24 cellular contexts compared by ENCODE assay signal in the genomic region with DNA sequence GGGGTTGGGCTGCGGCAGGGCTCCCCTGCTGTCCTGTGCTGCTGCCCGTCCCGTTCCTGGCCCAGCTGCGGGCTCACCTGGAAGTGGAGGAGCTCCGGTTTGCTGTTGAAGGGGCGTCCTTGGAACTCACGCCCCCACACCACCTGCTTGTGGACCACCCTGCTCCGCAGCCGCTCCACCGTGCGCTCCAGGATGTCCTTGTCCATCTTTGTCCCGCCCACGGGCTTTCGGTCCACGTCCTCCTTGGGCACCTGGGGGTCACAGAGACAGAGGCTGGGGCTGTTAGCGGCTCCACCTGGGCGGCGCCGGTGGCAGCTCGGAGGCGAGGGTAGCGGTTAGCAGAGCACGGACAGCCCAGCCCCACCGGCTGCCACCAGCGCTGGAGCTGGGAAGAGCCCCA. TPM values are rescaled to one million over a fixed set of nuclear protein-coding genes. Genes with fewer than 3 reads are reported as not detected.
A peak's percentile ranks its signal among the peaks of the same experiment; 100 is the strongest.
DNase-seq lines count a peak whose midpoint lies in the region; ATAC-seq, FAIRE-seq and TF ChIP-seq lines count a peak whose summit lies in the region.
"Had no signal": no experiment of that assay in that cellular context is flagged by ENCODE, and none has a peak within 500 bp of the region (broad histone marks: within the 10 kb centered on the region; RNA-seq: fewer than 3 reads in every experiment).

No MANE protein-coding gene starts in this region.

- TF ChIP-seq RAD21 in HepG2 (CRISPR knock-in tag; IDR thresholded peaks at IDR 0.05), result no peak

- no peak overlapping the region for H3K4me3 Mint-ChIP-seq in activated CD4-positive, alpha-beta memory T cell treated with anti-CD3 and anti-CD28 coated beads, Interleukin-2, amount 10 ng/mL, durations not matched to agents 7 days and 5 days
- H3K4me3 Mint-ChIP-seq: CD4-positive, CD25-positive, alpha-beta regulatory T cell; CD8-positive, alpha-beta T cell; HFFc6 had no signal

- POLR2A ChIA-PET in activated CD4-positive, alpha-beta memory T cell treated with anti-CD3 and anti-CD28 coated beads, Interleukin-2, amount 10 ng/mL, durations not matched to agents 7 days and 5 days (lab: Charles Lee), result no interaction called here
- POLR2A ChIA-PET in HepG2 (lab: Yijun Ruan, JAX), result no interaction called here

- no peaks in the 10 kb centered on the region for H3K4me1 Mint-ChIP-seq in activated CD4-positive, alpha-beta memory T cell treated with anti-CD3 and anti-CD28 coated beads, Interleukin-2, amount 10 ng/mL, durations not matched to agents 7 days and 5 days

- no peaks in the 10 kb centered on the region for H3K79me2 ChIP-seq in HepG2 (ENCODE audit: insufficient read depth, low read length)

- no peaks in the 10 kb centered on the region for H4K20me1 ChIP-seq in HepG2 (ENCODE audit: insufficient read depth, low read length)

- FAIRE-seq in HepG2 (lab: Jason Lieb, UNC), result no peak
- FAIRE-seq: A549, G401.6, GM12892, H54 had no signal

- H3K27ac ChIP-seq in left ventricle myocardium inferior (replicated peaks) (no peak overlapping the region), RWPE2 (ENCODE audit: poor library complexity, severe bottlenecking) (no peak overlapping the region), HepG2 (ENCODE audit: extremely low read length, insufficient read depth, low read length) (no peak overlapping the region)
- H3K27ac ChIP-seq: A549, C4-2B, GM23248 had no signal

- no peak overlapping the region for H3K4me2 ChIP-seq in HepG2 (ENCODE audit: low read depth, low read length)
- H3K4me2 ChIP-seq: A549 had no signal

- H3K9me3 ChIP-seq in left ventricle myocardium inferior (replicated peaks) (no peaks in the 10 kb centered on the region), RWPE2 (ENCODE audit: severe bottlenecking) (no peaks in the 10 kb centered on the region), HepG2 (ENCODE audit: low read length) (no peaks in the 10 kb centered on the region)
- H3K9me3 ChIP-seq: A549, BE2C, Caco-2, HAP-1 had no signal

- no peak for TF ChIP-seq CTCF in left ventricle myocardium inferior (IDR thresholded peaks at IDR 0.05; ENCODE audit: borderline replicate concordance)
- no peak for TF ChIP-seq CTCF in RWPE2 (IDR thresholded peaks at IDR 0.05; ENCODE audit: poor library complexity, severe bottlenecking)
- no peak for TF ChIP-seq CTCF in HepG2 (CRISPR knock-in tag; IDR thresholded peaks at IDR 0.05)

- H3K36me3 ChIP-seq in left ventricle myocardium inferior (no peaks in the 10 kb centered on the region), RWPE2 (ENCODE audit: low read depth) (no peaks in the 10 kb centered on the region), HepG2 (replicated peaks in 1 of 2; ENCODE audit: control insufficient read depth in 1 of 2, insufficient read depth in 2 of 2, low read length in 2 of 2) (no peaks in the 10 kb centered on the region)
- H3K36me3 ChIP-seq: BE2C, HAP-1 had no signal

- no peak for ATAC-seq in Right ventricle myocardium inferior
- ATAC-seq in RWPE2 (ENCODE audit: low read depth), result no peak
- no peak for ATAC-seq in activated naive CD4-positive, alpha-beta T cell treated with anti-CD3 and anti-CD28 coated beads, Interleukin-2, amount 50 U/mL, for 72 hours
- ATAC-seq in HepG2, result no peak
- ATAC-seq: A549; CD8-positive, alpha-beta T cell had no signal

- peak; percentile 72 for DNase-seq in Right ventricle myocardium inferior (ENCODE audit: missing footprints)
- no peak for DNase-seq in left ventricle myocardium inferior
- DNase-seq in RWPE2 (ENCODE audit: low spot score), result peak; percentile 48
- peak; percentile 31 for DNase-seq in left kidney (ENCODE audit: low read depth, low spot score)
- no peak for DNase-seq in activated naive CD4-positive, alpha-beta T cell treated with anti-CD3 and anti-CD28 coated beads, Interleukin-2, amount 50 U/mL, for 72 hours (ENCODE audit: low spot score in 2 of 2)
- DNase-seq in activated CD4-positive, alpha-beta memory T cell treated with anti-CD3 and anti-CD28 coated beads, Interleukin-2, amount 10 ng/mL, durations not matched to agents 7 days and 5 days, result no peak
- no peak for DNase-seq in HepG2 (ENCODE audit: low spot score)
- DNase-seq: 8988T; ACHN; AML-193; BE2C; Caco-2; CD4-positive, CD25-positive, alpha-beta regulatory T cell; DMS153; DND-41; GM23248; HFFc6 had no signal

- TF ChIP-seq EP300 in HepG2 (IDR thresholded peaks at IDR 0.05; ENCODE audit: low read depth in 2 of 2, low read length in 2 of 2) (no peak), HepG2 (CRISPR knock-in tag; IDR thresholded peaks at IDR 0.05; ENCODE audit: borderline replicate concordance) (no peak)

- no peak overlapping the region for H3K27ac Mint-ChIP-seq in activated naive CD4-positive, alpha-beta T cell treated with anti-CD3 and anti-CD28 coated beads, Interleukin-2, amount 50 U/mL, for 72 hours
- no peak overlapping the region for H3K27ac Mint-ChIP-seq in activated CD4-positive, alpha-beta memory T cell treated with anti-CD3 and anti-CD28 coated beads, Interleukin-2, amount 10 ng/mL, durations not matched to agents 7 days and 5 days
- H3K27ac Mint-ChIP-seq: CD4-positive, CD25-positive, alpha-beta regulatory T cell; CD8-positive, alpha-beta T cell; HFFc6 had no signal

- no peak overlapping the region for H2AFZ ChIP-seq in HepG2 (ENCODE audit: low read length)
- H2AFZ ChIP-seq: GM23248 had no signal

- intact Hi-C loops in Right ventricle myocardium inferior (cut with DNase I), result no loop called here
- intact Hi-C loops in left ventricle myocardium inferior (cut with micrococcal nuclease), result no loop called here
- intact Hi-C loops in HepG2 (cut with micrococcal nuclease; ENCODE audit: unreplicated experiment), result loop anchor here (5.0 kb wide), 1 partner anchor 82 kb away; no protein-coding TSS in a partner anchor

- CTCF ChIA-PET in activated CD4-positive, alpha-beta memory T cell treated with anti-CD3 and anti-CD28 coated beads, Interleukin-2, amount 10 ng/mL, durations not matched to agents 7 days and 5 days (lab: Charles Lee), result no interaction called here
- CTCF ChIA-PET in HepG2 (lab: Yijun Ruan, JAX; ENCODE audit: low intra/inter-chr PET ratio, low total read pairs), result no interaction called here

- BruUV-seq in HepG2 (replicated peaks; lab: Mats Ljungman, UMichigan), result no TSS peak

- H3K27me3 Mint-ChIP-seq in activated CD4-positive, alpha-beta memory T cell treated with anti-CD3 and anti-CD28 coated beads, Interleukin-2, amount 10 ng/mL, durations not matched to agents 7 days and 5 days, result peaks cover 10% of the 10 kb centered on the region

- WGBS in HepG2 (ENCODE audit: low lambda C conversion rate), result 51% methylated on average over 15 of the region's 25 CpGs

- H3K36me3 Mint-ChIP-seq in activated naive CD4-positive, alpha-beta T cell treated with anti-CD3 and anti-CD28 coated beads, Interleukin-2, amount 50 U/mL, for 72 hours, result no peaks in the 10 kb centered on the region
- no peaks in the 10 kb centered on the region for H3K36me3 Mint-ChIP-seq in activated CD4-positive, alpha-beta memory T cell treated with anti-CD3 and anti-CD28 coated beads, Interleukin-2, amount 10 ng/mL, durations not matched to agents 7 days and 5 days (ENCODE audit: low read depth)
- H3K36me3 Mint-ChIP-seq: CD4-positive, CD25-positive, alpha-beta regulatory T cell; CD8-positive, alpha-beta T cell had no signal

- TF ChIP-seq POLR2A in HepG2 (IDR thresholded peaks at IDR 0.05; ENCODE audit: insufficient read depth in 1 of 2, low read depth in 2 of 2, low read length in 2 of 2), result no peak

- H3K4me1 ChIP-seq in left ventricle myocardium inferior, result peaks cover 8% of the 10 kb centered on the region
- H3K4me1 ChIP-seq in RWPE2 (ENCODE audit: insufficient read depth, poor library complexity, severe bottlenecking), result peaks cover 15% of the 10 kb centered on the region
- peaks cover 43% of the 10 kb centered on the region for H3K4me1 ChIP-seq in HepG2 (ENCODE audit: insufficient read depth, low read length)
- H3K4me1 ChIP-seq: BE2C had no signal

- no peaks in the 10 kb centered on the region for H3K9me3 Mint-ChIP-seq in activated naive CD4-positive, alpha-beta T cell treated with anti-CD3 and anti-CD28 coated beads, Interleukin-2, amount 50 U/mL, for 72 hours
- no peaks in the 10 kb centered on the region for H3K9me3 Mint-ChIP-seq in activated CD4-positive, alpha-beta memory T cell treated with anti-CD3 and anti-CD28 coated beads, Interleukin-2, amount 10 ng/mL, durations not matched to agents 7 days and 5 days
- H3K9me3 Mint-ChIP-seq: CD8-positive, alpha-beta T cell; HFFc6 had no signal

- H3K4me3 ChIP-seq in left ventricle myocardium inferior (no peak overlapping the region), RWPE2 (ENCODE audit: severe bottlenecking) (no peak overlapping the region), HepG2 (replicated peaks in 1 of 3; ENCODE audit: insufficient read depth in 1 of 3, low read depth in 2 of 3, low read length in 3 of 3) (no peak overlapping the region)
- H3K4me3 ChIP-seq: A549, GM23248, HAP-1 had no signal

- no peak overlapping the region for H3K9ac ChIP-seq in HepG2 (ENCODE audit: insufficient read depth, low read depth, low read length)
- H3K9ac ChIP-seq: GM23248 had no signal

- in situ Hi-C loops in HepG2 (cut with HindIII; ENCODE audit: extremely low pct_ligation_motif_present, low pct_unique_long_range_greater_than_20kb), result loop anchor here (5.0 kb wide), 1 partner anchor 82 kb away; no protein-coding TSS in a partner anchor

- H3K27me3 ChIP-seq in left ventricle myocardium inferior (ENCODE audit: low read depth) (peaks cover 87% of the 10 kb centered on the region), RWPE2 (ENCODE audit: insufficient read depth, poor library complexity, severe bottlenecking) (no peaks in the 10 kb centered on the region), HepG2 (ENCODE audit: control insufficient read depth in 1 of 2, insufficient read depth in 2 of 2, low read length in 2 of 2) (peaks cover 7 to 76% of the 10 kb centered on the region in 2 experiments; a peak in 4 of 5 replicates)

RNA-seq across cellular contexts. Expression of gene CFAP74, which starts 38.8 kb away (rescaled TPM):
- total RNA-seq in Right ventricle myocardium inferior, result not detected
- not detected for total RNA-seq in left ventricle myocardium inferior
- not detected for total RNA-seq in activated naive CD4-positive, alpha-beta T cell treated with anti-CD3 and anti-CD28 coated beads, Interleukin-2, amount 50 U/mL, for 72 hours
- not detected for total RNA-seq in activated CD4-positive, alpha-beta memory T cell treated with anti-CD3 and anti-CD28 coated beads, Interleukin-2, amount 10 ng/mL, durations not matched to agents 7 days and 5 days
- total RNA-seq in HepG2 (2016; rRNA removed; fragmentation: Illumina TruSeq; extraction: Trizol), result 0.27 TPM in 1 of 2 replicates, not detected in the other
- 0.09 TPM in 1 of 2 replicates, not detected in the other for total RNA-seq in HepG2 (2016; cell fraction: cytosol; rRNA removed; fragmentation: Illumina TruSeq; extraction: Trizol; ENCODE audit: low read depth)
- 0.09 and 0.10 TPM in 2 replicates for total RNA-seq in HepG2 (2016; cell fraction: insoluble cytoplasmic fraction; rRNA removed; fragmentation: Illumina TruSeq; extraction: Trizol)
- 0.07 and 0.09 TPM in 2 replicates for total RNA-seq in HepG2 (2016; cell fraction: membrane; rRNA removed; fragmentation: Illumina TruSeq; extraction: Trizol)
- total RNA-seq in HepG2 (2016; cell fraction: nucleus; rRNA removed; fragmentation: Illumina TruSeq; extraction: Trizol), result 0.28 and 0.66 TPM in 2 replicates
- 0.57 and 0.62 TPM in 2 replicates for polyA plus RNA-seq in HepG2 (2011; rRNA removed)
- polyA plus RNA-seq in HepG2 (2011; cell fraction: cytosol; rRNA removed), result 0.13 TPM in 2 replicates
- polyA plus RNA-seq in HepG2 (2011; cell fraction: nucleus; rRNA removed), result 4.1 and 5.0 TPM in 2 replicates
- 0.67 and 2.1 TPM in 2 replicates for polyA plus RNA-seq in HepG2 (2012)
- polyA plus RNA-seq in HepG2 (2016; cell fraction: cytosol; fragmentation: Illumina TruSeq; extraction: Trizol; ENCODE audit: low read depth), result 0.05 TPM in 1 of 2 replicates, not detected in the other
- polyA plus RNA-seq in HepG2 (2016; cell fraction: insoluble cytoplasmic fraction; fragmentation: Illumina TruSeq; extraction: Trizol; ENCODE audit: low read depth), result 0.08 and 0.10 TPM in 2 replicates
- polyA plus RNA-seq in HepG2 (2016; cell fraction: membrane; fragmentation: Illumina TruSeq; extraction: Trizol; ENCODE audit: low read depth), result 0.11 TPM in 1 of 2 replicates, not detected in the other
- 0.48 and 0.64 TPM in 2 replicates for polyA plus RNA-seq in HepG2 (2016; cell fraction: nucleus; fragmentation: Illumina TruSeq; extraction: Trizol; ENCODE audit: insufficient read depth, low read depth)
- polyA minus RNA-seq in HepG2 (2011; rRNA and poly(A)+ RNA removed; ENCODE audit: low replicate concordance), result 0.56 TPM in 1 of 2 replicates, not detected in the other
- polyA minus RNA-seq in HepG2 (2011; cell fraction: cytosol; rRNA and poly(A)+ RNA removed), result 0.20 TPM in 1 of 2 replicates, not detected in the other
- polyA minus RNA-seq in HepG2 (2011; cell fraction: nucleus; rRNA and poly(A)+ RNA removed), result 0.77 and 0.99 TPM in 2 replicates
- total RNA-seq: Caco-2; CD4-positive, CD25-positive, alpha-beta regulatory T cell; CD8-positive, alpha-beta T cell; GM23248; HFFc6 had no signal
- polyA plus RNA-seq: CD4-positive, CD25-positive, alpha-beta regulatory T cell; GM23248 had no signal

RNA-seq across cellular contexts. Expression of gene TMEM52, which starts 45.7 kb away (rescaled TPM):
- total RNA-seq in Right ventricle myocardium inferior, result 1.2 TPM
- 0.47 TPM for total RNA-seq in left ventricle myocardium inferior
- total RNA-seq in activated naive CD4-positive, alpha-beta T cell treated with anti-CD3 and anti-CD28 coated beads, Interleukin-2, amount 50 U/mL, for 72 hours, result 1 to 10 TPM in 1 of 2 donors, under 1 TPM in 1; 0.64 to 1.5 TPM
- total RNA-seq in activated CD4-positive, alpha-beta memory T cell treated with anti-CD3 and anti-CD28 coated beads, Interleukin-2, amount 10 ng/mL, durations not matched to agents 7 days and 5 days, result not detected
- 12.9 and 18.7 TPM in 2 replicates for total RNA-seq in HepG2 (2016; rRNA removed; fragmentation: Illumina TruSeq; extraction: Trizol)
- total RNA-seq in HepG2 (2016; cell fraction: cytosol; rRNA removed; fragmentation: Illumina TruSeq; extraction: Trizol; ENCODE audit: low read depth), result 49.1 and 56.2 TPM in 2 replicates
- total RNA-seq in HepG2 (2016; cell fraction: insoluble cytoplasmic fraction; rRNA removed; fragmentation: Illumina TruSeq; extraction: Trizol), result 9.2 and 18.5 TPM in 2 replicates
- 52.4 and 62.3 TPM in 2 replicates for total RNA-seq in HepG2 (2016; cell fraction: membrane; rRNA removed; fragmentation: Illumina TruSeq; extraction: Trizol)
- 7.7 and 11.9 TPM in 2 replicates for total RNA-seq in HepG2 (2016; cell fraction: nucleus; rRNA removed; fragmentation: Illumina TruSeq; extraction: Trizol)
- polyA plus RNA-seq in HepG2 (2011; rRNA removed), result 13.2 and 15.3 TPM in 2 replicates
- polyA plus RNA-seq in HepG2 (2011; cell fraction: cytosol; rRNA removed), result 12.8 and 25.5 TPM in 2 replicates
- 29.4 and 36.3 TPM in 2 replicates for polyA plus RNA-seq in HepG2 (2011; cell fraction: nucleus; rRNA removed)
- polyA plus RNA-seq in HepG2 (2012), result 6.6 and 7.8 TPM in 2 replicates
- 77.9 and 88.5 TPM in 2 replicates for polyA plus RNA-seq in HepG2 (2016; cell fraction: cytosol; fragmentation: Illumina TruSeq; extraction: Trizol; ENCODE audit: low read depth)
- 13.6 and 17.5 TPM in 2 replicates for polyA plus RNA-seq in HepG2 (2016; cell fraction: insoluble cytoplasmic fraction; fragmentation: Illumina TruSeq; extraction: Trizol; ENCODE audit: low read depth)
- polyA plus RNA-seq in HepG2 (2016; cell fraction: membrane; fragmentation: Illumina TruSeq; extraction: Trizol; ENCODE audit: low read depth), result 69.4 and 73.4 TPM in 2 replicates
- polyA plus RNA-seq in HepG2 (2016; cell fraction: nucleus; fragmentation: Illumina TruSeq; extraction: Trizol; ENCODE audit: insufficient read depth, low read depth), result 21.1 and 21.2 TPM in 2 replicates
- 1.1 and 27.0 TPM in 2 replicates for polyA minus RNA-seq in HepG2 (2011; rRNA and poly(A)+ RNA removed; ENCODE audit: low replicate concordance)
- 7.6 and 7.8 TPM in 2 replicates for polyA minus RNA-seq in HepG2 (2011; cell fraction: cytosol; rRNA and poly(A)+ RNA removed)
- 2.3 and 2.6 TPM in 2 replicates for polyA minus RNA-seq in HepG2 (2011; cell fraction: nucleus; rRNA and poly(A)+ RNA removed)
- total RNA-seq: GM23248 had no signal

RNA-seq across cellular contexts. Expression of gene CALML6, which starts 49.8 kb away (rescaled TPM):
- total RNA-seq in Right ventricle myocardium inferior (not detected), left ventricle myocardium inferior (not detected), HepG2 (2016; rRNA removed; fragmentation: Illumina TruSeq; extraction: Trizol) (0.11 TPM in 1 of 2 replicates, not detected in the other)
- total RNA-seq in activated naive CD4-positive, alpha-beta T cell treated with anti-CD3 and anti-CD28 coated beads, Interleukin-2, amount 50 U/mL, for 72 hours, result 1 to 10 TPM; 1.4 to 2.6 TPM
- under 1 TPM; 0.25 to 0.38 TPM for total RNA-seq in activated CD4-positive, alpha-beta memory T cell treated with anti-CD3 and anti-CD28 coated beads, Interleukin-2, amount 10 ng/mL, durations not matched to agents 7 days and 5 days
- not detected in 2 replicates for total RNA-seq in HepG2 (2016; cell fraction: cytosol; rRNA removed; fragmentation: Illumina TruSeq; extraction: Trizol; ENCODE audit: low read depth)
- 0.13 TPM in 1 of 2 replicates, not detected in the other for total RNA-seq in HepG2 (2016; cell fraction: insoluble cytoplasmic fraction; rRNA removed; fragmentation: Illumina TruSeq; extraction: Trizol)
- total RNA-seq in HepG2 (2016; cell fraction: membrane; rRNA removed; fragmentation: Illumina TruSeq; extraction: Trizol), result not detected in 2 replicates
- not detected in 2 replicates for total RNA-seq in HepG2 (2016; cell fraction: nucleus; rRNA removed; fragmentation: Illumina TruSeq; extraction: Trizol)
- polyA plus RNA-seq in HepG2 (2011; rRNA removed), result 0.12 TPM in 1 of 2 replicates, not detected in the other
- polyA plus RNA-seq in HepG2 (2011; cell fraction: cytosol; rRNA removed), result not detected in 2 replicates
- polyA plus RNA-seq in HepG2 (2011; cell fraction: nucleus; rRNA removed), result 0.80 and 1.5 TPM in 2 replicates
- not detected in 2 replicates for polyA plus RNA-seq in HepG2 (2012)
- not detected in 2 replicates for polyA plus RNA-seq in HepG2 (2016; cell fraction: cytosol; fragmentation: Illumina TruSeq; extraction: Trizol; ENCODE audit: low read depth)
- not detected in 2 replicates for polyA plus RNA-seq in HepG2 (2016; cell fraction: insoluble cytoplasmic fraction; fragmentation: Illumina TruSeq; extraction: Trizol; ENCODE audit: low read depth)
- not detected in 2 replicates for polyA plus RNA-seq in HepG2 (2016; cell fraction: membrane; fragmentation: Illumina TruSeq; extraction: Trizol; ENCODE audit: low read depth)
- polyA plus RNA-seq in HepG2 (2016; cell fraction: nucleus; fragmentation: Illumina TruSeq; extraction: Trizol; ENCODE audit: insufficient read depth, low read depth), result 0.38 and 0.87 TPM in 2 replicates
- polyA minus RNA-seq in HepG2 (2011; rRNA and poly(A)+ RNA removed; ENCODE audit: low replicate concordance), result not detected in 2 replicates
- polyA minus RNA-seq in HepG2 (2011; cell fraction: cytosol; rRNA and poly(A)+ RNA removed), result not detected in 2 replicates
- polyA minus RNA-seq in HepG2 (2011; cell fraction: nucleus; rRNA and poly(A)+ RNA removed), result 0.64 TPM in 1 of 2 replicates, not detected in the other
- total RNA-seq: CD4-positive, CD25-positive, alpha-beta regulatory T cell had no signal
- polyA plus RNA-seq: CD4-positive, CD25-positive, alpha-beta regulatory T cell; GM23248 had no signal

RNA-seq across cellular contexts. Expression of gene GABRD, which starts 54.3 kb away (rescaled TPM):
- total RNA-seq in Right ventricle myocardium inferior (0.49 TPM), left ventricle myocardium inferior (0.41 TPM), HepG2 (2016; rRNA removed; fragmentation: Illumina TruSeq; extraction: Trizol) (not detected in 2 replicates)
- not detected for total RNA-seq in activated naive CD4-positive, alpha-beta T cell treated with anti-CD3 and anti-CD28 coated beads, Interleukin-2, amount 50 U/mL, for 72 hours
- not detected for total RNA-seq in activated CD4-positive, alpha-beta memory T cell treated with anti-CD3 and anti-CD28 coated beads, Interleukin-2, amount 10 ng/mL, durations not matched to agents 7 days and 5 days
- total RNA-seq in HepG2 (2016; cell fraction: cytosol; rRNA removed; fragmentation: Illumina TruSeq; extraction: Trizol; ENCODE audit: low read depth), result not detected in 2 replicates
- not detected in 2 replicates for total RNA-seq in HepG2 (2016; cell fraction: insoluble cytoplasmic fraction; rRNA removed; fragmentation: Illumina TruSeq; extraction: Trizol)
- not detected in 2 replicates for total RNA-seq in HepG2 (2016; cell fraction: membrane; rRNA removed; fragmentation: Illumina TruSeq; extraction: Trizol)
- not detected in 2 replicates for total RNA-seq in HepG2 (2016; cell fraction: nucleus; rRNA removed; fragmentation: Illumina TruSeq; extraction: Trizol)
- polyA plus RNA-seq in HepG2 (2011; rRNA removed), result 0.22 TPM in 1 of 2 replicates, not detected in the other
- 0.09 TPM in 1 of 2 replicates, not detected in the other for polyA plus RNA-seq in HepG2 (2011; cell fraction: cytosol; rRNA removed)
- polyA plus RNA-seq in HepG2 (2011; cell fraction: nucleus; rRNA removed), result 0.08 TPM in 1 of 2 replicates, not detected in the other
- not detected in 2 replicates for polyA plus RNA-seq in HepG2 (2012)
- not detected in 2 replicates for polyA plus RNA-seq in HepG2 (2016; cell fraction: cytosol; fragmentation: Illumina TruSeq; extraction: Trizol; ENCODE audit: low read depth)
- polyA plus RNA-seq in HepG2 (2016; cell fraction: insoluble cytoplasmic fraction; fragmentation: Illumina TruSeq; extraction: Trizol; ENCODE audit: low read depth), result not detected in 2 replicates
- polyA plus RNA-seq in HepG2 (2016; cell fraction: membrane; fragmentation: Illumina TruSeq; extraction: Trizol; ENCODE audit: low read depth), result not detected in 2 replicates
- polyA plus RNA-seq in HepG2 (2016; cell fraction: nucleus; fragmentation: Illumina TruSeq; extraction: Trizol; ENCODE audit: insufficient read depth, low read depth), result not detected in 2 replicates
- polyA minus RNA-seq in HepG2 (2011; rRNA and poly(A)+ RNA removed; ENCODE audit: low replicate concordance), result 0.51 TPM in 1 of 2 replicates, not detected in the other
- not detected in 2 replicates for polyA minus RNA-seq in HepG2 (2011; cell fraction: cytosol; rRNA and poly(A)+ RNA removed)
- polyA minus RNA-seq in HepG2 (2011; cell fraction: nucleus; rRNA and poly(A)+ RNA removed), result not detected in 2 replicates
- total RNA-seq: GM23248, HFFc6 had no signal
- polyA plus RNA-seq: CD4-positive, CD25-positive, alpha-beta regulatory T cell; GM23248 had no signal

Comparison
In these comparisons a context has a peak if more than half of its experiments do, and no peak if none do; other contexts are left out.
1. DNase-seq: peak in Right ventricle myocardium inferior (single experiment), RWPE2 (single experiment) and left kidney (single experiment); none in left ventricle myocardium inferior (single experiment), activated naive CD4-positive, alpha-beta T cell treated with anti-CD3 and anti-CD28 coated beads, Interleukin-2, amount 50 U/mL, for 72 hours (0 of 2), activated CD4-positive, alpha-beta memory T cell treated with anti-CD3 and anti-CD28 coated beads, Interleukin-2, amount 10 ng/mL, durations not matched to agents 7 days and 5 days (single experiment) and HepG2 (single experiment).